10 cellular contexts compared by ENCODE assay signal in genomic region chr5:87944553-87945320, GRCh38.
DNase-seq lines count a peak whose midpoint lies in the region; ATAC-seq and TF ChIP-seq lines count a peak whose summit lies in the region.
"Had no signal": no experiment of that assay in that cellular context is flagged by ENCODE, and none has a peak within 500 bp of the region (broad histone marks: within the 10 kb centered on the region; RNA-seq: fewer than 3 reads in every experiment).

No MANE protein-coding gene starts in this region.

- ATAC-seq in SK-N-SH treated with all-trans-retinoic acid at 6 μM for 48 hours: no peak

- peak overlapping the region in 55 of 59 donors; percentile 7 to 86 (median 68) for H3K27ac ChIP-seq in dorsolateral prefrontal cortex
- H3K27ac ChIP-seq: BLaER1, KMS-11 had no signal

- H3K4me3 ChIP-seq in dorsolateral prefrontal cortex: peak overlapping the region in 4 of 59 donors; percentile 4 to 17 (median 7)
- H3K4me3 ChIP-seq: BLaER1 had no signal

- intact Hi-C loops in dorsolateral prefrontal cortex (cut with DNase I): loop anchor here (2.0 to 10.0 kb wide), 4 partner anchors 42 to 740 kb away; no protein-coding TSS in a partner anchor

- DNase-seq in ELF-1 (ENCODE audit: low read depth, low spot score) (peak; percentile 69), NCI-H2171 treated with DMSO at 0.1 percent for 48 hours (lab: John Stamatoyannopoulos, UW) (peak; percentile 77), dorsolateral prefrontal cortex (peak; percentile 73 to 96 (median 90)), medulla oblongata (ENCODE audit: extremely low spot score) (peak; percentile 94), NAMALWA (ENCODE audit: low spot score) (no peak), NCI-H82 (lab: John Stamatoyannopoulos, UW) (no peak)
- no peak for DNase-seq in activated CD4-positive, alpha-beta T cell treated with anti-CD3 and anti-CD28 coated beads, Interleukin-2, amount 50 U/mL, for 1 hour

- peak in 14 of 56 donors; percentile 4 to 36 (median 18) for TF ChIP-seq CTCF in dorsolateral prefrontal cortex (IDR thresholded peaks at IDR 0.05 in 54 of 56, conservative IDR thresholded peaks at IDR 0.05 in 2 of 56; ENCODE audit: low read depth in 1 of 56, partially characterized antibody in 56 of 56)

- H3K27me3 ChIP-seq in dorsolateral prefrontal cortex: no peaks in the 10 kb centered on the region
- H3K27me3 ChIP-seq: BLaER1 had no signal

TF ChIP-seq in SK-N-SH treated with all-trans-retinoic acid at 6 μM for 48 hours, 23 proteins besides CTCF, POLR2A, EP300 and RAD21:
- TF ChIP-seq CSDC2 (CRISPR knock-in tag; IDR thresholded peaks at IDR 0.05) (no peak), ZFP30 (CRISPR knock-in tag; IDR thresholded peaks at IDR 0.05) (no peak), ZFP3 (CRISPR knock-in tag; IDR thresholded peaks at IDR 0.05) (no peak), BACH2 (CRISPR knock-in tag; IDR thresholded peaks at IDR 0.05; ENCODE audit: borderline replicate concordance) (no peak)

Comparison
In these comparisons a context has a peak if more than half of its experiments do, and no peak if none do; other contexts are left out.
1. DNase-seq: peak in ELF-1 (single experiment), NCI-H2171 treated with DMSO at 0.1 percent for 48 hours (single experiment), dorsolateral prefrontal cortex (10 of 10) and medulla oblongata (single experiment); none in NAMALWA (single experiment), NCI-H82 (single experiment) and activated CD4-positive, alpha-beta T cell treated with anti-CD3 and anti-CD28 coated beads, Interleukin-2, amount 50 U/mL, for 1 hour (single experiment).